Comparison of ENCODE assay signal across 11 cellular contexts in the genomic region with DNA sequence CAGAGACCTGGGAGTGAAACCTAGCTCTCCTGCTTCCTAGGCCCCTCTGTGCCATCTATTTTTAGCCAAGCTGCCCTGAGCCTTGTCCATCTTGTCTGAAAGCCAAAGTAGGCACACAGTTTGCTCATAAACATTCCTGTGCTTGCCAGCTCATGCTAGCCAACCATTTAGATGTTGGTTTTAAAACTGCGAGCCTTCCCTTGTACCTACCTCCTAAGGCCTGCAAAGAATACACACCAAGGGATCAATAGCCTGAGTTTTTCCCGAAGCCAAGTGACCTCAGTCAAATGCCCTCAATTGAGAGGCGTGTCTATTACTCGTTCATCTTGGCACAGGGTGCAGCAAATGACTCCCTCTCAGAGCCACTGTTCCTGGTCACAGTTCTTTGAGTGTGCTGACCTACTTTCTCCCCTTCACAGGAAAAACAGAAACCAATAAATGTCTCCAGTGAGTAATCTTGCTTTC. TPM values are rescaled to one million over a fixed set of nuclear protein-coding genes. Genes with fewer than 3 reads are reported as not detected.
DNase-seq lines count a peak whose midpoint lies in the region; ATAC-seq and TF ChIP-seq lines count a peak whose summit lies in the region.
"Had no signal": no experiment of that assay in that cellular context is flagged by ENCODE, and none has a peak within 500 bp of the region (broad histone marks: within the 10 kb centered on the region; RNA-seq: fewer than 3 reads in every experiment).

No MANE protein-coding gene starts in this region.

- H3K36me3 ChIP-seq in adipocyte (ENCODE audit: control insufficient read depth, insufficient read depth, low read length, severe bottlenecking) (no peaks in the 10 kb centered on the region), psoas muscle (ENCODE audit: insufficient read depth in 1 of 2, low read depth in 1 of 2) (no peaks in the 10 kb centered on the region), hepatocyte (replicated peaks; ENCODE audit: insufficient read depth, low read depth) (no peaks in the 10 kb centered on the region)

- no peak for TF ChIP-seq CTCF in C4-2B (conservative IDR thresholded peaks at IDR 0.05)
- no peak for TF ChIP-seq CTCF in psoas muscle (IDR thresholded peaks at IDR 0.05)
- no peak for TF ChIP-seq CTCF in hepatocyte (IDR thresholded peaks at IDR 0.05; ENCODE audit: poor library complexity)

- DNase-seq in adipocyte (ENCODE audit: low read depth) (peak; percentile 8), cardiac septum (ENCODE audit: low spot score) (peak; percentile 57), psoas muscle (no peak), GDM1 (lab: John Stamatoyannopoulos, UW) (no peak), hepatocyte (ENCODE audit: low spot score) (no peak)
- no peak for DNase-seq in NK-92 treated with Interleukin-12 subunit alpha and Interleukin-12 subunit beta, amount 100 ng/mL, for 24 hours (lab: John Stamatoyannopoulos, UW)
- DNase-seq: activated CD4-positive, alpha-beta memory T cell treated with anti-CD3 and anti-CD28 coated beads, Interleukin-2, amount 10 ng/mL, durations not matched to agents 7 days and 5 days; CD4-positive, alpha-beta T cell had no signal

- no peaks in the 10 kb centered on the region for H3K79me2 ChIP-seq in hepatocyte

- H3K4me1 ChIP-seq in adipocyte (ENCODE audit: control insufficient read depth, insufficient read depth, low read length) (peaks cover 16% of the 10 kb centered on the region), psoas muscle (peaks cover 14% of the 10 kb centered on the region), hepatocyte (ENCODE audit: insufficient read depth) (no peaks in the 10 kb centered on the region)

- peak overlapping the region; percentile 32 for H3K4me3 ChIP-seq in adipocyte (ENCODE audit: low read length)
- H3K4me3 ChIP-seq in psoas muscle = no peak overlapping the region
- H3K4me3 ChIP-seq in hepatocyte = no peak overlapping the region
- H3K4me3 ChIP-seq: GM12878 had no signal

- no peak overlapping the region for H2AFZ ChIP-seq in hepatocyte

- H3K4me2 ChIP-seq in hepatocyte = no peak overlapping the region

- H4K20me1 ChIP-seq in hepatocyte (ENCODE audit: insufficient read depth, poor library complexity, severe bottlenecking) = no peaks in the 10 kb centered on the region

- H3K27ac ChIP-seq in C4-2B (peak overlapping the region; percentile 36; the same call in 1 of the 2 replicates), psoas muscle (peak overlapping the region; percentile 87), hepatocyte (no peak overlapping the region)

- peak; percentile 92 to 97 (median 94) for ATAC-seq in psoas muscle
- no peak for ATAC-seq in activated CD4-positive, CD25-positive, alpha-beta regulatory T cell treated with anti-CD3 and anti-CD28 coated beads, Interleukin-2, amount 50 U/mL, for 24 hours
- ATAC-seq: GM12878 had no signal

- no peaks in the 10 kb centered on the region for H3K9me2 ChIP-seq in hepatocyte (replicated peaks; ENCODE audit: insufficient read depth)

- peaks cover 4% of the 10 kb centered on the region for H3K27me3 ChIP-seq in adipocyte (replicated peaks; ENCODE audit: control insufficient read depth, insufficient read depth, low read length)
- H3K27me3 ChIP-seq in psoas muscle (ENCODE audit: insufficient read depth in 3 of 3, low read length in 2 of 3) = no peaks in the 10 kb centered on the region
- H3K27me3 ChIP-seq in hepatocyte = no peaks in the 10 kb centered on the region

- H3K9me3 ChIP-seq in adipocyte (ENCODE audit: control insufficient read depth, low read length) (no peaks in the 10 kb centered on the region), psoas muscle (no peaks in the 10 kb centered on the region), hepatocyte (ENCODE audit: low read depth) (no peaks in the 10 kb centered on the region)

- WGBS in psoas muscle, 3 donors = 15 to 22% (median 18%) methylated on average over 4 of the region's 4 CpGs
- 58% methylated on average over 4 of the region's 4 CpGs for WGBS in hepatocyte (ENCODE audit: low lambda C conversion rate, missing lambda C conversion rate)

- intact Hi-C loops in cardiac septum (cut with DNase I) = no loop called here
- intact Hi-C loops in psoas muscle (cut with DNase I) = no loop called here

- H3K9ac ChIP-seq in adipocyte (ENCODE audit: low read length) = no peak overlapping the region

RNA-seq across cellular contexts. Expression of a gene that starts 48.5 kb away (rescaled TPM):
- 0.30 TPM for total RNA-seq in cardiac septum
- total RNA-seq in psoas muscle = not detected
- under 1 TPM in 2 of 3 donors, not detected in 1; 0.01 to 0.07 TPM for polyA plus RNA-seq in psoas muscle
- 0.16 and 0.17 TPM in 2 replicates for total RNA-seq in hepatocyte
- 0.08 TPM in 1 of 2 replicates, not detected in the other for polyA plus RNA-seq in hepatocyte
- total RNA-seq: activated CD4-positive, alpha-beta memory T cell treated with anti-CD3 and anti-CD28 coated beads, Interleukin-2, amount 10 ng/mL, durations not matched to agents 7 days and 5 days; GM12878 had no signal

Comparison
In these comparisons a context has a peak if more than half of its experiments do, and no peak if none do; other contexts are left out.
1. DNase-seq: peak in adipocyte (single experiment) and cardiac septum (single experiment); none in psoas muscle (0 of 2), NK-92 treated with Interleukin-12 subunit alpha and Interleukin-12 subunit beta, amount 100 ng/mL, for 24 hours (single experiment), GDM1 (single experiment) and hepatocyte (single experiment).
2. ATAC-seq: peak in psoas muscle (4 of 4); none in activated CD4-positive, CD25-positive, alpha-beta regulatory T cell treated with anti-CD3 and anti-CD28 coated beads, Interleukin-2, amount 50 U/mL, for 24 hours (0 of 2).